Comparison of ENCODE assay signal across 17 cellular contexts in genomic region chr5:90621848-90622247, GRCh38.
A peak's percentile ranks its signal among the peaks of the same experiment; 100 is the strongest.
DNase-seq lines count a peak whose midpoint lies in the region; ATAC-seq and TF ChIP-seq lines count a peak whose summit lies in the region.
"Had no signal": no experiment of that assay in that cellular context is flagged by ENCODE, and none has a peak within 500 bp of the region (broad histone marks: within the 10 kb centered on the region; RNA-seq: fewer than 3 reads in every experiment).

No MANE protein-coding gene starts in this region.

- H3K4me3 ChIP-seq in cardiac muscle cell = no peak overlapping the region
- no peak overlapping the region for H3K4me3 ChIP-seq in endodermal cell (ENCODE audit: low read length)
- H3K4me3 ChIP-seq in upper lobe of right lung = no peak overlapping the region
- H3K4me3 ChIP-seq: A549 had no signal

- peak overlapping the region; percentile 64 for H3K27ac ChIP-seq in cardiac muscle cell
- peak overlapping the region; percentile 22 for H3K27ac ChIP-seq in endodermal cell (ENCODE audit: low read depth, low read length)
- H3K27ac ChIP-seq in upper lobe of right lung = no peak overlapping the region
- H3K27ac ChIP-seq: 22Rv1, A549, C4-2B had no signal

- no peak for TF ChIP-seq CTCF in cardiac muscle cell (IDR thresholded peaks at IDR 0.05; ENCODE audit: low read depth, low read length)
- TF ChIP-seq CTCF in endodermal cell (conservative IDR thresholded peaks at IDR 0.05) = no peak
- TF ChIP-seq CTCF in neural crest cell (conservative IDR thresholded peaks at IDR 0.05) = no peak
- TF ChIP-seq CTCF in upper lobe of right lung (IDR thresholded peaks at IDR 0.05) = no peak

- peaks cover 3% of the 10 kb centered on the region for H3K4me1 ChIP-seq in cardiac muscle cell (ENCODE audit: low read depth)
- no peaks in the 10 kb centered on the region for H3K4me1 ChIP-seq in endodermal cell (ENCODE audit: control insufficient read depth, insufficient read depth, low read length)
- H3K4me1 ChIP-seq in upper lobe of right lung = no peaks in the 10 kb centered on the region
- H3K4me1 ChIP-seq: A549, Caco-2 had no signal

- no peaks in the 10 kb centered on the region for H3K36me3 ChIP-seq in cardiac muscle cell
- peaks cover 21% of the 10 kb centered on the region for H3K36me3 ChIP-seq in endodermal cell (ENCODE audit: control insufficient read depth, insufficient read depth, low read length)
- H3K36me3 ChIP-seq in upper lobe of right lung = no peaks in the 10 kb centered on the region

- H3K27ac Mint-ChIP-seq in endodermal cell = no peak overlapping the region
- H3K27ac Mint-ChIP-seq in neural crest cell (ENCODE audit: unreplicated experiment) = peak overlapping the region; percentile 57
- H3K27ac Mint-ChIP-seq: CD4-positive, alpha-beta T cell had no signal

- no peak overlapping the region for H3K9ac ChIP-seq in endodermal cell (ENCODE audit: extremely low read depth, low read length, poor library complexity, severe bottlenecking)

- H3K9me3 Mint-ChIP-seq in endodermal cell (peaks cover 2% of the 10 kb centered on the region), neural crest cell (peaks cover 3% of the 10 kb centered on the region)

- no peak overlapping the region for H3K4me3 Mint-ChIP-seq in endodermal cell
- no peak overlapping the region for H3K4me3 Mint-ChIP-seq in neural crest cell
- H3K4me3 Mint-ChIP-seq: CD4-positive, alpha-beta T cell had no signal

- H3K27me3 Mint-ChIP-seq in endodermal cell (ENCODE audit: insufficient read depth) = no peaks in the 10 kb centered on the region
- no peaks in the 10 kb centered on the region for H3K27me3 Mint-ChIP-seq in neural crest cell (ENCODE audit: low read depth)

- ATAC-seq in Right ventricle myocardium superior (ENCODE audit: poor library complexity) (no peak), upper lobe of right lung (no peak), GM19351 (IDR thresholded peaks at IDR 0.05; ENCODE audit: unreplicated experiment) (no peak), GM18519 (IDR thresholded peaks at IDR 0.05; ENCODE audit: low FRiP score, unreplicated experiment) (no peak)
- ATAC-seq: A549 had no signal

- intact Hi-C loops in Right ventricle myocardium superior (cut with DNase I) (no loop called here), upper lobe of right lung (cut with DNase I) (no loop called here)

- no peak for DNase-seq in cardiac muscle cell (ENCODE audit: low read depth in 1 of 2, low spot score in 1 of 2)
- DNase-seq in Right ventricle myocardium superior = no peak
- DNase-seq in RPMI8226 = peak; percentile 29
- DNase-seq in endodermal cell = no peak
- no peak for DNase-seq in neural crest cell (ENCODE audit: low read depth, low spot score)
- DNase-seq in upper lobe of right lung = no peak
- DNase-seq: AML-193; Caco-2; CD4-positive, alpha-beta T cell; GOT3; H7; IMR-90 had no signal

- H3K36me3 Mint-ChIP-seq in endodermal cell (ENCODE audit: low read depth) = peaks cover 41% of the 10 kb centered on the region
- H3K36me3 Mint-ChIP-seq in neural crest cell (ENCODE audit: low read depth) = peaks cover 7% of the 10 kb centered on the region

- H3K27me3 ChIP-seq in cardiac muscle cell = no peaks in the 10 kb centered on the region
- no peaks in the 10 kb centered on the region for H3K27me3 ChIP-seq in endodermal cell (ENCODE audit: control insufficient read depth, insufficient read depth, low read length, poor library complexity, severe bottlenecking)
- H3K27me3 ChIP-seq in upper lobe of right lung = no peaks in the 10 kb centered on the region

- H3K9me3 ChIP-seq in cardiac muscle cell (ENCODE audit: low read depth) (no peaks in the 10 kb centered on the region), endodermal cell (ENCODE audit: control insufficient read depth, low read length) (no peaks in the 10 kb centered on the region), upper lobe of right lung (no peaks in the 10 kb centered on the region)
- H3K9me3 ChIP-seq: A549, Caco-2 had no signal

- H3K4me1 Mint-ChIP-seq in endodermal cell = no peaks in the 10 kb centered on the region
- H3K4me1 Mint-ChIP-seq in neural crest cell = peaks cover 27% of the 10 kb centered on the region

- 73 to 94% methylated on average over 2 to 3 of the region's 3 CpGs for WGBS in endodermal cell (ENCODE audit: insufficient coverage in 1 of 2, insufficient read length in 1 of 2), 2 experiments
